Comparison of ENCODE assay signal across 6 cellular contexts in the genomic region with DNA sequence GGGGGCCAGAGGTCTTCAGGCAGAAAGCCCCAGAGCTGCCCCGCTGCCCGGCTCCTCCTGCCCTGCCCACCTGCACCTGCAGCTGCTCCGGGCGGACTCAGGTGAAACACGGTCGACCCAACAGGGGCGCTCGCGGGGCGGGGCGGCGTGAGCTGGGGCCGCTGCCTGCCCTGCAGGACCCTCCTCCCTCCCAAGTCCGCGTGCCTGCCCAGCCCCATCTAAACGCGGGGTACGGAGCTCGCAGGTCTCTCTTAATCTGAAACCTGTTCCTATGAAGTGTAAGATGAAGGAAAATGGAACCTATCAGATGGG. TPM values are rescaled to one million over a fixed set of nuclear protein-coding genes. Genes with fewer than 3 reads are reported as not detected.
A peak's percentile ranks its signal among the peaks of the same experiment; 100 is the strongest.
DNase-seq lines count a peak whose midpoint lies in the region; ATAC-seq and TF ChIP-seq lines count a peak whose summit lies in the region.

No MANE protein-coding gene starts in this region.

- peaks cover 20% of the 10 kb centered on the region for H3K4me1 Mint-ChIP-seq in activated CD4-positive, alpha-beta memory T cell treated with anti-CD3 and anti-CD28 coated beads for 36 hours (ENCODE audit: low read depth)
- H3K4me1 Mint-ChIP-seq in nephron progenitor cell, result peaks cover 18% of the 10 kb centered on the region

- CTCF ChIA-PET in activated CD4-positive, alpha-beta memory T cell treated with anti-CD3 and anti-CD28 coated beads for 36 hours (lab: Charles Lee), result interaction anchor here (2.0 to 4.9 kb wide), 3 partner anchors 10 to 41 kb away, joined by 5 to 49 read pairs (median 11); partner anchors contain the start of gene UQCC4

- peak; percentile 16 for ATAC-seq in GM19351 (IDR thresholded peaks at IDR 0.05; ENCODE audit: unreplicated experiment)
- ATAC-seq in HG02981 (IDR thresholded peaks at IDR 0.05; ENCODE audit: unreplicated experiment), result no peak
- ATAC-seq in GM18517 (IDR thresholded peaks at IDR 0.05; ENCODE audit: unreplicated experiment), result no peak

- no peaks in the 10 kb centered on the region for H3K9me3 Mint-ChIP-seq in activated CD4-positive, alpha-beta memory T cell treated with anti-CD3 and anti-CD28 coated beads for 36 hours
- no peaks in the 10 kb centered on the region for H3K9me3 Mint-ChIP-seq in nephron progenitor cell

- POLR2A ChIA-PET in activated CD4-positive, alpha-beta memory T cell treated with anti-CD3 and anti-CD28 coated beads for 36 hours (lab: Charles Lee), result interaction anchor here (1.0 to 1.8 kb wide), 3 partner anchors 11 to 41 kb away, joined by 3 to 5 read pairs (median 4); partner anchors contain the start of gene UQCC4

- peak overlapping the region; percentile 40 for H3K27ac Mint-ChIP-seq in activated CD4-positive, alpha-beta memory T cell treated with anti-CD3 and anti-CD28 coated beads for 36 hours
- H3K27ac Mint-ChIP-seq in nephron progenitor cell, result no peak overlapping the region

- peaks cover 7% of the 10 kb centered on the region for H3K36me3 Mint-ChIP-seq in activated CD4-positive, alpha-beta memory T cell treated with anti-CD3 and anti-CD28 coated beads for 36 hours
- no peaks in the 10 kb centered on the region for H3K36me3 Mint-ChIP-seq in nephron progenitor cell (ENCODE audit: low read depth)

- H3K4me3 Mint-ChIP-seq in activated CD4-positive, alpha-beta memory T cell treated with anti-CD3 and anti-CD28 coated beads for 36 hours, result peak overlapping the region; percentile 70
- peak overlapping the region; percentile 86 for H3K4me3 Mint-ChIP-seq in nephron progenitor cell

- H3K27me3 Mint-ChIP-seq in activated CD4-positive, alpha-beta memory T cell treated with anti-CD3 and anti-CD28 coated beads for 36 hours, result no peaks in the 10 kb centered on the region
- H3K27me3 Mint-ChIP-seq in nephron progenitor cell (ENCODE audit: low read depth, poor library complexity), result peaks cover 20% of the 10 kb centered on the region

- TF ChIP-seq CTCF in nephron progenitor cell (IDR thresholded peaks at IDR 0.05), result no peak

- intact Hi-C loops in activated CD4-positive, alpha-beta memory T cell treated with anti-CD3 and anti-CD28 coated beads for 36 hours (cut with micrococcal nuclease), result loop anchor here (2.0 kb wide), 1 partner anchor 41 kb away; the partner anchor contains the start of gene UQCC4

- DNase-seq in activated CD4-positive, alpha-beta memory T cell treated with anti-CD3 and anti-CD28 coated beads for 36 hours, result no peak
- DNase-seq in nephron progenitor cell, result no peak
- DNase-seq in GOT3 (lab: John Stamatoyannopoulos, UW), result no peak

RNA-seq across cellular contexts. Expression of gene GNPTG, which starts 28.1 kb away (rescaled TPM):
- 10 to 100 TPM; 19.0 to 19.1 TPM for total RNA-seq in activated CD4-positive, alpha-beta memory T cell treated with anti-CD3 and anti-CD28 coated beads for 36 hours

RNA-seq across cellular contexts. Expression of gene TSR3, which starts 28.1 kb away (rescaled TPM):
- 10 to 100 TPM; 59.6 to 60.8 TPM for total RNA-seq in activated CD4-positive, alpha-beta memory T cell treated with anti-CD3 and anti-CD28 coated beads for 36 hours

RNA-seq across cellular contexts. Expression of gene UNKL, which starts 34.7 kb away (rescaled TPM):
- 10 to 100 TPM; 26.0 to 33.4 TPM for total RNA-seq in activated CD4-positive, alpha-beta memory T cell treated with anti-CD3 and anti-CD28 coated beads for 36 hours

RNA-seq across cellular contexts. Expression of gene UQCC4, which starts 40.7 kb away (rescaled TPM):
- total RNA-seq in activated CD4-positive, alpha-beta memory T cell treated with anti-CD3 and anti-CD28 coated beads for 36 hours, result 10 to 100 TPM; 14.1 to 15.0 TPM

RNA-seq across cellular contexts. Expression of gene BAIAP3, which starts 46.4 kb away (rescaled TPM):
- total RNA-seq in activated CD4-positive, alpha-beta memory T cell treated with anti-CD3 and anti-CD28 coated beads for 36 hours, result under 1 TPM; 0.17 to 0.31 TPM
